In genomic region chr1:29651684-29652665, GRCh38 we compare ENCODE assay signal across 1 cellular context.
TF ChIP-seq lines count a peak whose summit lies in the region.

No MANE protein-coding gene starts in this region.

TF ChIP-seq in H1, 55 proteins besides CTCF, POLR2A, EP300 and RAD21:
- TF ChIP-seq POU5F1 (IDR thresholded peaks at IDR 0.05; ENCODE audit: low read depth, low read length) (no peak), MAFK (IDR thresholded peaks at IDR 0.05; ENCODE audit: low read depth, low read length) (no peak), JUN (IDR thresholded peaks at IDR 0.05; ENCODE audit: low read depth, low read length) (no peak), SIRT6 (IDR thresholded peaks at IDR 0.05; ENCODE audit: low read length) (no peak), SUZ12 (IDR thresholded peaks at IDR 0.05; ENCODE audit: low read length) (no peak), HDAC6 (IDR thresholded peaks at IDR 0.05; ENCODE audit: low read depth, low read length) (no peak), SP2 (IDR thresholded peaks at IDR 0.05; ENCODE audit: low read length) (no peak), HDAC2 (IDR thresholded peaks at IDR 0.05; ENCODE audit: borderline replicate concordance in 1 of 2, low read depth in 2 of 2, low read length in 2 of 2) (no peak), CHD1 (IDR thresholded peaks at IDR 0.05; ENCODE audit: low read depth, low read length) (no peak)
TF ChIP-seq in H1: peak in this region for 0.
